ENCODE assay signal across 23 cellular contexts in genomic region chr9:78358329-78359051, GRCh38.
DNase-seq lines count a peak whose midpoint lies in the region; ATAC-seq, FAIRE-seq and TF ChIP-seq lines count a peak whose summit lies in the region.
"Had no signal": no experiment of that assay in that cellular context is flagged by ENCODE, and none has a peak within 500 bp of the region (broad histone marks: within the 10 kb centered on the region; RNA-seq: fewer than 3 reads in every experiment).

No MANE protein-coding gene starts in this region.

- no peak overlapping the region for H2AFZ ChIP-seq in GM12878 (ENCODE audit: control insufficient read depth, low read depth, low read length)

- no peak overlapping the region for H3K27ac Mint-ChIP-seq in activated naive CD4-positive, alpha-beta T cell treated with anti-CD3 and anti-CD28 coated beads, Interleukin-2, amount 50 U/mL, for 72 hours
- H3K27ac Mint-ChIP-seq: B cell; CD4-positive, CD25-positive, alpha-beta regulatory T cell; CD8-positive, alpha-beta T cell; HFFc6 had no signal

- no peak overlapping the region for H3K4me3 ChIP-seq in GM12878
- H3K4me3 ChIP-seq in testis = peak overlapping the region; percentile 25 to 31
- H3K4me3 ChIP-seq: BLaER1, HAP-1 had no signal

- RAD21 ChIA-PET in GM12878 (lab: Charles Lee; ENCODE audit: unreplicated experiment) = interaction anchor here (1.7 kb wide), 1 partner anchor 11 kb away, joined by 4 read pairs; no protein-coding TSS in a partner anchor

- H3K27ac ChIP-seq in GM12878 (ENCODE audit: control insufficient read depth, insufficient read depth) = no peak overlapping the region
- no peak overlapping the region for H3K27ac ChIP-seq in testis
- H3K27ac ChIP-seq: BLaER1, C4-2B had no signal

- FAIRE-seq in GM12878 (lab: Jason Lieb, UNC) = no peak
- FAIRE-seq: GM12891, GM18507, H54 had no signal

- no peaks in the 10 kb centered on the region for H3K9me3 ChIP-seq in GM12878 (replicated peaks; ENCODE audit: control insufficient read depth, insufficient read depth, low read length)
- H3K9me3 ChIP-seq in testis = no peaks in the 10 kb centered on the region
- H3K9me3 ChIP-seq: Caco-2, HAP-1 had no signal

- intact Hi-C loops in GM12878 (cut with micrococcal nuclease; ENCODE audit: unreplicated experiment) (no loop called here), testis (cut with DNase I; ENCODE audit: low total_unique reads) (no loop called here)

- H3K36me3 ChIP-seq in GM12878 (ENCODE audit: control insufficient read depth in 2 of 2, insufficient read depth in 2 of 2, low read length in 1 of 2) = no peaks in the 10 kb centered on the region
- no peaks in the 10 kb centered on the region for H3K36me3 ChIP-seq in testis (ENCODE audit: low read depth, missing control alignments)
- H3K36me3 ChIP-seq: HAP-1 had no signal

- no peaks in the 10 kb centered on the region for H3K27me3 ChIP-seq in GM12878 (replicated peaks in 1 of 2; ENCODE audit: control insufficient read depth in 2 of 2, insufficient read depth in 2 of 2, low read length in 1 of 2)
- H3K27me3 ChIP-seq in testis = no peaks in the 10 kb centered on the region
- H3K27me3 ChIP-seq: BLaER1 had no signal

- TF ChIP-seq CTCF in GM12878 (IDR thresholded peaks at IDR 0.05 in 2 of 3, conservative IDR thresholded peaks at IDR 0.05 in 1 of 3; ENCODE audit: control insufficient read depth in 2 of 3, extremely low read depth in 1 of 3, insufficient read depth in 1 of 3, low read depth in 3 of 3, low read length in 3 of 3) (no peak), testis (IDR thresholded peaks at IDR 0.05) (no peak)

- H3K9me3 Mint-ChIP-seq in activated naive CD4-positive, alpha-beta T cell treated with anti-CD3 and anti-CD28 coated beads, Interleukin-2, amount 50 U/mL, for 72 hours = no peaks in the 10 kb centered on the region
- H3K9me3 Mint-ChIP-seq: CD4-positive, CD25-positive, alpha-beta regulatory T cell; CD8-positive, alpha-beta T cell; HFFc6 had no signal

- no peaks in the 10 kb centered on the region for H3K79me2 ChIP-seq in GM12878 (ENCODE audit: control insufficient read depth, insufficient read depth, low read length)

- H3K9ac ChIP-seq in GM12878 (ENCODE audit: control insufficient read depth, insufficient read depth, low read length) = no peak overlapping the region
- H3K9ac ChIP-seq: BLaER1 had no signal

- H4K20me1 ChIP-seq in GM12878 (ENCODE audit: control insufficient read depth, insufficient read depth) = no peaks in the 10 kb centered on the region
- H4K20me1 ChIP-seq: BLaER1 had no signal

- H3K4me1 ChIP-seq in GM12878 (ENCODE audit: control insufficient read depth, insufficient read depth, low read length) (no peaks in the 10 kb centered on the region; the same call in 1 of the 2 replicates), testis (no peaks in the 10 kb centered on the region)
- H3K4me1 ChIP-seq: BLaER1, Caco-2, HAP-1 had no signal

- TF ChIP-seq RAD21 in GM12878 (IDR thresholded peaks at IDR 0.05; ENCODE audit: insufficient read depth, low read depth, low read length) = no peak

- 88% methylated on average over 16 of the region's 17 CpGs for WGBS in GM12878 (ENCODE audit: insufficient coverage, insufficient replicate concordance, low lambda C conversion rate, missing lambda C conversion rate)
- 69 to 85% methylated on average over 7 to 14 of the region's 17 CpGs for WGBS in testis, 2 donors

- CTCF ChIA-PET in GM12878 (lab: Yijun Ruan, JAX) = interaction anchor here (0.9 to 2.5 kb wide), 3 partner anchors 7 to 119 kb away, joined by 3 to 19 read pairs (median 4); no protein-coding TSS in a partner anchor

- no peak for ATAC-seq in GM12878
- no peak for ATAC-seq in activated naive CD4-positive, alpha-beta T cell treated with anti-CD3 and anti-CD28 coated beads, Interleukin-2, amount 50 U/mL, for 72 hours
- ATAC-seq: CD8-positive, alpha-beta T cell had no signal

- 0 out of 2 replicates have a peak overlapping the region, but pooled peaks have one; percentile 3 for H3K4me2 ChIP-seq in GM12878 (ENCODE audit: control insufficient read depth, insufficient read depth)
- H3K4me2 ChIP-seq: BLaER1 had no signal

- TF ChIP-seq EP300 in GM12878 (IDR thresholded peaks at IDR 0.05; ENCODE audit: borderline replicate concordance in 1 of 2, control insufficient read depth in 1 of 2, low read depth in 2 of 2, low read length in 2 of 2) = no peak

- no peak for TF ChIP-seq POLR2A in GM12878 (IDR thresholded peaks at IDR 0.05; ENCODE audit: low read depth, low read length)
- no peak for TF ChIP-seq POLR2A in testis (IDR thresholded peaks at IDR 0.05)

- in situ Hi-C loops in GM12878 (cut with MboI) = no loop called here

- SMC1A ChIA-PET in GM12878 (lab: Charles Lee; ENCODE audit: uncharacterized antibody, unreplicated experiment) = no interaction called here

- POLR2A ChIA-PET in GM12878 (lab: Charles Lee) = no interaction called here

- no peaks in the 10 kb centered on the region for H3K36me3 Mint-ChIP-seq in activated naive CD4-positive, alpha-beta T cell treated with anti-CD3 and anti-CD28 coated beads, Interleukin-2, amount 50 U/mL, for 72 hours
- H3K36me3 Mint-ChIP-seq: CD4-positive, CD25-positive, alpha-beta regulatory T cell; CD8-positive, alpha-beta T cell had no signal

- no TSS peak for BruUV-seq in GM12878 (replicated peaks; lab: Mats Ljungman, UMichigan)

- DNase-seq in Daoy (ENCODE audit: low read depth) = peak; percentile 21
- DNase-seq in GM12878 (ENCODE audit: low read depth, low spot score) = no peak
- peak; percentile 87 for DNase-seq in mesenteric fat pad (ENCODE audit: low spot score)
- no peak for DNase-seq in testis
- DNase-seq in NCI-H526 treated with DMSO at 0.1 percent for 48 hours (lab: John Stamatoyannopoulos, UW) = no peak
- DNase-seq in activated naive CD4-positive, alpha-beta T cell treated with anti-CD3 and anti-CD28 coated beads, Interleukin-2, amount 50 U/mL, for 72 hours (ENCODE audit: low spot score in 2 of 2) = no peak
- DNase-seq in NCI-H1436 (lab: John Stamatoyannopoulos, UW) = no peak
- DNase-seq: Caco-2; CD4-positive, CD25-positive, alpha-beta regulatory T cell; CD8-positive, alpha-beta T cell; DMS153; DND-41; EL; GDM1; GOT3; HFFc6 had no signal

TF ChIP-seq in GM12878, 131 proteins besides CTCF, POLR2A, EP300 and RAD21:
- TF ChIP-seq HDAC6 (IDR thresholded peaks at IDR 0.05; ENCODE audit: unreplicated experiment) (no peak), LARP7 (IDR thresholded peaks at IDR 0.05) (no peak), MXI1 (IDR thresholded peaks at IDR 0.05; ENCODE audit: low read depth, low read length) (no peak), IRF4 (IDR thresholded peaks at IDR 0.05; ENCODE audit: low read depth, low read length) (no peak), STAT1 (conservative IDR thresholded peaks at IDR 0.05) (no peak), ZNF687 (IDR thresholded peaks at IDR 0.05) (no peak), CEBPZ (IDR thresholded peaks at IDR 0.05; ENCODE audit: low read depth, low read length) (no peak)

Comparison
In these comparisons a context has a peak if more than half of its experiments do, and no peak if none do; other contexts are left out.
1. DNase-seq: peak in Daoy (single experiment) and mesenteric fat pad (single experiment); none in GM12878 (single experiment), testis (single experiment), NCI-H526 treated with DMSO at 0.1 percent for 48 hours (single experiment), activated naive CD4-positive, alpha-beta T cell treated with anti-CD3 and anti-CD28 coated beads, Interleukin-2, amount 50 U/mL, for 72 hours (0 of 2) and NCI-H1436 (single experiment).